In genomic region chr12:24711056-24711455, GRCh38 we compare ENCODE assay signal across 27 cellular contexts.
"Had no signal": no experiment of that assay in that cellular context is flagged by ENCODE, and none has a peak within 500 bp of the region (broad histone marks: within the 10 kb centered on the region; RNA-seq: fewer than 3 reads in every experiment).

No MANE protein-coding gene starts in this region.

- DNase-seq: activated CD4-positive, alpha-beta T cell treated with anti-CD3 and anti-CD28 coated beads for 4 hours; activated CD4-positive, alpha-beta T cell treated with anti-CD3 and anti-CD28 coated beads, Interleukin-2, amount 50 U/mL, for 1 hour; activated CD8-positive, alpha-beta T cell treated with anti-CD3 and anti-CD28 coated beads, Interleukin-2, amount 10 ng/mL, durations not matched to agents 7 days and 5 days; activated effector memory CD4-positive, alpha-beta T cell treated with anti-CD3 and anti-CD28 coated beads, Interleukin-2, amount 50 U/mL, for 16 hours; activated naive CD4-positive, alpha-beta T cell; activated naive CD4-positive, alpha-beta T cell treated with anti-CD3 and anti-CD28 coated beads, Interleukin-2, amount 50 U/mL, for 16 hours; activated naive CD8-positive, alpha-beta T cell treated with anti-CD3 and anti-CD28 coated beads for 36 hours; activated T-cell treated with anti-CD3 and anti-CD28 coated beads, Interleukin-2, amount 50 U/mL, for 48 hours; amniotic stem cell; aorta; brain microvascular endothelial cell; central memory CD4-positive, alpha-beta T cell; NCI-H1105; NCI-H1417 treated with DMSO at 0.1 percent for 48 hours; NCI-H187 treated with DMSO at 0.1 percent for 48 hours; NCI-H2081; NCI-H226; NCI-H524 treated with DMSO at 0.1 percent for 48 hours; PC-3; Peyer's patch; RPMI8226; SHP77 treated with DMSO at 0.1 percent for 48 hours; SK-N-SH had no signal

- ATAC-seq: activated CD4-positive, CD25-positive, alpha-beta regulatory T cell treated with anti-CD3 and anti-CD28 coated beads, Interleukin-2, amount 50 U/mL, for 24 hours; activated CD8-positive, alpha-beta T cell treated with anti-CD3 and anti-CD28 coated beads, Interleukin-2, amount 10 ng/mL, durations not matched to agents 7 days and 5 days; PC-3 had no signal

- H3K4me3 Mint-ChIP-seq: activated CD8-positive, alpha-beta T cell treated with anti-CD3 and anti-CD28 coated beads, Interleukin-2, amount 10 ng/mL, durations not matched to agents 7 days and 5 days; activated naive CD8-positive, alpha-beta T cell treated with anti-CD3 and anti-CD28 coated beads for 36 hours; T-helper 1 cell treated with Interleukin-12 subunit alpha and Interleukin-12 subunit beta and Interleukin-4 antibody, amounts not matched to agents 30 μg/mL and 1 μg/mL, for 36 hours; T-helper 2 cell treated with Interferon-gamma antibody and Interleukin-4, amounts not matched to agents 5 μg/mL and 100 μg/mL, for 36 hours had no signal

- H3K27ac Mint-ChIP-seq: activated CD8-positive, alpha-beta T cell treated with anti-CD3 and anti-CD28 coated beads, Interleukin-2, amount 10 ng/mL, durations not matched to agents 7 days and 5 days; activated naive CD8-positive, alpha-beta T cell treated with anti-CD3 and anti-CD28 coated beads for 36 hours; T-helper 1 cell treated with Interleukin-12 subunit alpha and Interleukin-12 subunit beta and Interleukin-4 antibody, amounts not matched to agents 30 μg/mL and 1 μg/mL, for 36 hours; T-helper 2 cell treated with Interferon-gamma antibody and Interleukin-4, amounts not matched to agents 5 μg/mL and 100 μg/mL, for 36 hours had no signal

- H3K27me3 Mint-ChIP-seq: activated naive CD8-positive, alpha-beta T cell treated with anti-CD3 and anti-CD28 coated beads for 36 hours had no signal

- H3K4me2 ChIP-seq: SK-N-SH had no signal

- H3K27me3 ChIP-seq: brain microvascular endothelial cell, Peyer's patch, SJSA1 had no signal

- H3K9me3 Mint-ChIP-seq: activated naive CD8-positive, alpha-beta T cell treated with anti-CD3 and anti-CD28 coated beads for 36 hours; T-helper 1 cell treated with Interleukin-12 subunit alpha and Interleukin-12 subunit beta and Interleukin-4 antibody, amounts not matched to agents 30 μg/mL and 1 μg/mL, for 36 hours; T-helper 2 cell treated with Interferon-gamma antibody and Interleukin-4, amounts not matched to agents 5 μg/mL and 100 μg/mL, for 36 hours had no signal

- H3K9me3 ChIP-seq: Peyer's patch, SJSA1, SK-N-SH had no signal

- H3K4me1 ChIP-seq: Peyer's patch, SJSA1 had no signal

- H3K9ac ChIP-seq: SK-N-SH had no signal

- H3K4me3 ChIP-seq: Peyer's patch, SJSA1 had no signal

- H3K4me1 Mint-ChIP-seq: activated naive CD8-positive, alpha-beta T cell treated with anti-CD3 and anti-CD28 coated beads for 36 hours had no signal

- H3K27ac ChIP-seq: brain microvascular endothelial cell, Peyer's patch, SJSA1 had no signal

- H3K36me3 ChIP-seq: brain microvascular endothelial cell, Peyer's patch, SJSA1 had no signal

- H3K36me3 Mint-ChIP-seq: activated naive CD8-positive, alpha-beta T cell treated with anti-CD3 and anti-CD28 coated beads for 36 hours had no signal
